ENCODE assay signal across 12 cellular contexts in the genomic region with DNA sequence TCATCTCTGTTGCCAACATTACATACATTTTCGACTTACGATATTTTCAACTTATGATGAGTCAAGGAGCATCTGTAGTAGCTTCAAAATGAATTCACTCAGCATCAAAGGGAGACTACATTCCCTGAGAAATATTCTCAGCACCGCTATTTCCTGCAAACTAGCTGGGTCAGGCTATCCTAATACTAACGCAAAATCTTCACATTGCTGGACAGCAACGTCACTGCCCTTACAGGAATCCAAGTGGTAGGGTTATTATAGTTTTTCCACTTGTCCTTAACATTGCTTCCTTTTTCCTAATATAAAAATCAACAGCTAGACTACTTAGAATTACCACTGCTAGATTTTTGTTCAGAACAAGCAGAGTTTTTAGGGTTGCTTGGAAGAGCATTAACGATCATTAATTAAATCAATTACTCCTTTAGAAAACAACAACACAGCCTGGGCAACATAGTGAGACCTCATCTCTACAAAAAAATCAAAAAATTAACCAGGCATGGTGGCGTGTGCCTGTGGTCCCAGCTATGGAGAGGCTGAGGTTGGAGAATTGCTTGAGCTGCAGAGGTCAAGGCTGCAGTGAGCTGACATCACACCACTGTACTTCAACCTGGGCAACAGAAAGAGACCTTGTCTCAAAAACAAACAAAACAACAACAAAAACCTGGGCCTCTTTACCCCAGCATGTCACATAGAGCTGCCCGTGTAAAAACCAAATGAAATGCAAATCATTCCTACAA. TPM values are rescaled to one million over a fixed set of nuclear protein-coding genes. Genes with fewer than 3 reads are reported as not detected.
A peak's percentile ranks its signal among the peaks of the same experiment; 100 is the strongest.
DNase-seq lines count a peak whose midpoint lies in the region; ATAC-seq and TF ChIP-seq lines count a peak whose summit lies in the region.
"Had no signal": no experiment of that assay in that cellular context is flagged by ENCODE, and none has a peak within 500 bp of the region (broad histone marks: within the 10 kb centered on the region; RNA-seq: fewer than 3 reads in every experiment).

No MANE protein-coding gene starts in this region.

- H3K9me3 Mint-ChIP-seq in GM23338: no peaks in the 10 kb centered on the region
- H3K9me3 Mint-ChIP-seq in chondrocyte (ENCODE audit: low read depth): no peaks in the 10 kb centered on the region
- H3K9me3 Mint-ChIP-seq: activated T-helper 2 cell treated with anti-CD3 and anti-CD28 coated beads, Interferon-gamma antibody, Interleukin-2, Interleukin-4, amounts not matched to agents 10 μg/mL and 5 μg/mL and 100 μg/mL, durations not matched to agents 14 hours and 24 hours and 36 hours; dendritic cell treated with granulocyte-macrophage colony-stimulating factor and Interleukin-4, amounts not matched to agents 40 ng/mL and 50 ng/mL, for 4 days had no signal

- H3K9ac ChIP-seq in iPS-20b (ENCODE audit: low read depth, low read length) (no peak overlapping the region), smooth muscle cell (ENCODE audit: low read depth) (peak overlapping the region; percentile 8)

- H3K27ac ChIP-seq in GM23338 (ENCODE audit: low read depth): peak overlapping the region; percentile 65; the same call in 1 of the 2 replicates
- H3K27ac ChIP-seq in iPS-20b (ENCODE audit: low read length): no peak overlapping the region
- peak overlapping the region; percentile 89 for H3K27ac ChIP-seq in smooth muscle cell (ENCODE audit: low read depth)
- H3K27ac ChIP-seq: psoas muscle had no signal

- 0 out of 3 replicates have a peak overlapping the region, but pooled peaks have one; percentile 20 for H3K4me3 Mint-ChIP-seq in GM23338
- no peak overlapping the region for H3K4me3 Mint-ChIP-seq in chondrocyte (ENCODE audit: unreplicated experiment)
- H3K4me3 Mint-ChIP-seq: dendritic cell treated with granulocyte-macrophage colony-stimulating factor and Interleukin-4, amounts not matched to agents 40 ng/mL and 50 ng/mL, for 4 days had no signal

- H3K4me2 ChIP-seq in GM23338: peak overlapping the region; percentile 50
- H3K4me2 ChIP-seq in smooth muscle cell: peak overlapping the region; percentile 68

- H3K79me2 ChIP-seq in GM23338 (replicated peaks; ENCODE audit: insufficient read depth) (peaks cover 100% of the 10 kb centered on the region), smooth muscle cell (ENCODE audit: low read depth) (peaks cover 97% of the 10 kb centered on the region)

- no peaks in the 10 kb centered on the region for H3K36me3 ChIP-seq in GM23338 (ENCODE audit: insufficient read depth)
- H3K36me3 ChIP-seq in iPS-20b (ENCODE audit: insufficient read depth, low read depth, low read length): no peaks in the 10 kb centered on the region
- no peaks in the 10 kb centered on the region for H3K36me3 ChIP-seq in smooth muscle cell (ENCODE audit: low read depth)

- H3K27me3 Mint-ChIP-seq in GM23338 (ENCODE audit: insufficient read depth, low read depth, poor library complexity): no peaks in the 10 kb centered on the region
- H3K27me3 Mint-ChIP-seq in chondrocyte (ENCODE audit: low read depth): no peaks in the 10 kb centered on the region
- H3K27me3 Mint-ChIP-seq: dendritic cell treated with granulocyte-macrophage colony-stimulating factor and Interleukin-4, amounts not matched to agents 40 ng/mL and 50 ng/mL, for 4 days had no signal

- H3K4me1 Mint-ChIP-seq in GM23338: peaks cover 55% of the 10 kb centered on the region
- H3K4me1 Mint-ChIP-seq in chondrocyte (ENCODE audit: low read depth): peaks cover 56% of the 10 kb centered on the region

- peak; percentile 40 for ATAC-seq in GM23338
- ATAC-seq in HG03565 (IDR thresholded peaks at IDR 0.05; ENCODE audit: unreplicated experiment): no peak
- no peak for ATAC-seq in HG02623 (IDR thresholded peaks at IDR 0.05; ENCODE audit: unreplicated experiment)
- ATAC-seq: psoas muscle had no signal

- H3K4me1 ChIP-seq in GM23338 (ENCODE audit: insufficient read depth): peaks cover 73% of the 10 kb centered on the region
- peaks cover 21% of the 10 kb centered on the region; the same call in 1 of the 2 replicates for H3K4me1 ChIP-seq in iPS-20b (ENCODE audit: insufficient read depth, low read length)
- peaks cover 41% of the 10 kb centered on the region for H3K4me1 ChIP-seq in smooth muscle cell (ENCODE audit: low read depth)

- TF ChIP-seq CTCF in GM23338 (conservative IDR thresholded peaks at IDR 0.05; ENCODE audit: low read depth in 2 of 2) (no peak), chondrocyte (IDR thresholded peaks at IDR 0.05) (no peak), smooth muscle cell (IDR thresholded peaks at IDR 0.05; ENCODE audit: borderline replicate concordance, insufficient read depth, poor library complexity, severe bottlenecking) (no peak)

- 36% methylated on average over 8 of the region's 8 CpGs for WGBS in smooth muscle cell (ENCODE audit: low lambda C conversion rate)

- H3K27me3 ChIP-seq in GM23338 (ENCODE audit: insufficient read depth): no peaks in the 10 kb centered on the region
- no peaks in the 10 kb centered on the region for H3K27me3 ChIP-seq in iPS-20b (ENCODE audit: insufficient read depth, low read length)
- H3K27me3 ChIP-seq in smooth muscle cell (ENCODE audit: low read depth): no peaks in the 10 kb centered on the region

- H2AFZ ChIP-seq in GM23338 (no peak overlapping the region), smooth muscle cell (ENCODE audit: low read depth) (no peak overlapping the region)

- H3K9me3 ChIP-seq in iPS-20b (ENCODE audit: insufficient read depth, low read depth, low read length) (no peaks in the 10 kb centered on the region), smooth muscle cell (replicated peaks; ENCODE audit: low read depth) (no peaks in the 10 kb centered on the region)
- H3K9me3 ChIP-seq: psoas muscle had no signal

- DNase-seq in GM23338 (ENCODE audit: low spot score) (no peak), chondrocyte (ENCODE audit: low spot score) (no peak), smooth muscle cell (lab: John Stamatoyannopoulos, UW; ENCODE audit: unreplicated experiment) (no peak), DMS79 (lab: John Stamatoyannopoulos, UW) (no peak), NCI-H1417 treated with DMSO at 0.1 percent for 48 hours (lab: John Stamatoyannopoulos, UW) (no peak)
- DNase-seq: NCI-H2081 treated with DMSO at 0.1 percent for 48 hours, psoas muscle had no signal

- H3K27ac Mint-ChIP-seq in GM23338: peak overlapping the region; percentile 40; the same call in 1 of the 2 replicates
- peak overlapping the region; percentile 85 for H3K27ac Mint-ChIP-seq in chondrocyte (ENCODE audit: unreplicated experiment)
- H3K27ac Mint-ChIP-seq: activated T-helper 2 cell treated with anti-CD3 and anti-CD28 coated beads, Interferon-gamma antibody, Interleukin-2, Interleukin-4, amounts not matched to agents 10 μg/mL and 5 μg/mL and 100 μg/mL, durations not matched to agents 14 hours and 24 hours and 36 hours had no signal

- no peaks in the 10 kb centered on the region for H3K9me2 ChIP-seq in GM23338 (ENCODE audit: insufficient read depth)

- H3K36me3 Mint-ChIP-seq in GM23338 (ENCODE audit: low read depth) (no peaks in the 10 kb centered on the region), chondrocyte (ENCODE audit: low read depth) (no peaks in the 10 kb centered on the region)

- H3K4me3 ChIP-seq in GM23338 (0 out of 2 replicates have a peak overlapping the region, but pooled peaks have one; percentile 4), iPS-20b (ENCODE audit: low read length) (0 out of 2 replicates have a peak overlapping the region, but pooled peaks have one; percentile 10), smooth muscle cell (no peak overlapping the region)
- H3K4me3 ChIP-seq: psoas muscle had no signal

- H4K20me1 ChIP-seq in GM23338 (replicated peaks; ENCODE audit: insufficient read depth) (peaks cover 67% of the 10 kb centered on the region), smooth muscle cell (ENCODE audit: low read depth) (peaks cover 95% of the 10 kb centered on the region)

- H3F3A ChIP-seq in GM23338 (replicated peaks; ENCODE audit: low read depth) (no peaks in the 10 kb centered on the region), smooth muscle cell (ENCODE audit: low read depth) (no peaks in the 10 kb centered on the region)

TF ChIP-seq in GM23338, 12 proteins besides CTCF, POLR2A, EP300 and RAD21:
- TF ChIP-seq NANOG (IDR thresholded peaks at IDR 0.05; ENCODE audit: borderline replicate concordance) (no peak), ZNF114 (CRISPR knock-in tag; IDR thresholded peaks at IDR 0.05) (no peak), EZH2phosphoT487 (IDR thresholded peaks at IDR 0.05; ENCODE audit: unreplicated experiment) (no peak), CREB1 (CRISPR knock-in tag; IDR thresholded peaks at IDR 0.05; ENCODE audit: low read depth) (no peak)
- TF ChIP-seq, protein P1, sequence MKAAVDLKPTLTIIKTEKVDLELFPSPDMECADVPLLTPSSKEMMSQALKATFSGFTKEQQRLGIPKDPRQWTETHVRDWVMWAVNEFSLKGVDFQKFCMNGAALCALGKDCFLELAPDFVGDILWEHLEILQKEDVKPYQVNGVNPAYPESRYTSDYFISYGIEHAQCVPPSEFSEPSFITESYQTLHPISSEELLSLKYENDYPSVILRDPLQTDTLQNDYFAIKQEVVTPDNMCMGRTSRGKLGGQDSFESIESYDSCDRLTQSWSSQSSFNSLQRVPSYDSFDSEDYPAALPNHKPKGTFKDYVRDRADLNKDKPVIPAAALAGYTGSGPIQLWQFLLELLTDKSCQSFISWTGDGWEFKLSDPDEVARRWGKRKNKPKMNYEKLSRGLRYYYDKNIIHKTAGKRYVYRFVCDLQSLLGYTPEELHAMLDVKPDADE (IDR thresholded peaks at IDR 0.05): no peak
TF ChIP-seq in GM23338: peak in this region for 0.

RNA-seq across cellular contexts. Expression of a gene that starts 6.9 kb away (rescaled TPM):
- 114 and 135 TPM in 2 replicates for total RNA-seq in GM23338 (2014; rRNA removed; shearing (Covaris generic))
- polyA plus RNA-seq in GM23338 (2016; fragmentation: Nextera tagmentation; extraction: Ambion mirVana): 19.5 and 25.0 TPM in 2 replicates
- total RNA-seq in chondrocyte: 147 to 181 TPM (median 148 TPM) in 3 replicates
- total RNA-seq in smooth muscle cell: 200 and 239 TPM in 2 replicates
- polyA plus RNA-seq in smooth muscle cell: 150 and 168 TPM in 2 replicates

RNA-seq across cellular contexts. Expression of a gene that starts 28.5 kb away (rescaled TPM):
- 36.3 and 40.3 TPM in 2 replicates for total RNA-seq in GM23338 (2014; rRNA removed; shearing (Covaris generic))
- polyA plus RNA-seq in GM23338 (2016; fragmentation: Nextera tagmentation; extraction: Ambion mirVana) (34.0 and 47.9 TPM in 2 replicates), smooth muscle cell (28.0 and 43.1 TPM in 2 replicates)
- total RNA-seq in chondrocyte (16.0 to 19.4 TPM (median 19.0 TPM) in 3 replicates), smooth muscle cell (21.2 and 22.5 TPM in 2 replicates)
